In the genomic region with DNA sequence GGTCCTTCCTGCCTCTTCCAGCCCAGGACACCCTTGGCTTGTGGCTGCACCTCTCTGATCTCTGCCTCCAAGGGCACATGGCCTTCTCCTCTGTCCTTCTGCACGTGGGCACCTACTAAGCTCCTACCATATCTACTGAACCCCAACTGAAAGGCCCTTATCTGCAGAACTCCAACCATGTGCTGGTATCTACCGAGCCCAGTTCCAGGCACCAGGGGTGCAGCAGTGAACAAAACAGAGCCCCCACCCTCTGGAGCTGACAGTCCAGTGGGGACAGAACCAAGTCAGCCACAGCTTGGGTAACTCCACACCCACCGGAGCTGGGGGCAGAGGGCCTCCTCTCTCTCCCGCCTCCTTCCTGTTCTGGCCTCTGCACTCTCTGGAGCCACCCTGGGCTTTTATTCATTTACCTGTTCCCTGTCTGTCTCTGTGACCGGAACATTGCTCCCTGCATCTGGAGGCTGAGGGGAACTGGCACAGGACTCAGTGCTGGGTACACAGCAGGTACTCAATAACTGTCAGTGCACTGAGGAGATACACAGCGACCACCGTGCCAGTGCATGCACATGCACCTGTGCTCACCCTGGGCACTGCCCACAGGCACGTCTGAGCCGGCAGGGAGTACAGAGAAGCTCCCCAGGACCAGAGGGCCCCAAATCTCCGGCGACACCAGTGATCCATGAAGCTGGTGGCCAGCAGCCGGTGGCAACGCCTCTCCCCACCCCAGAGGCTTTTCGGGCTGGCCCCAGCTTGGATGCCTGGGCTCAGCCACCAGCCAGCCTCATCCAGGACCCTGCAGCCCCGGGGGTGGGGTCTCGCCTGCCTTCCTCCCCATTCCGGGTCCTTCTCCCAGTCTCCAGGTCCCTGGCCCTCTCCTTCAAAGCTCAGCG, we compare ENCODE assay signal across 11 cellular contexts. TPM values are rescaled to one million over a fixed set of nuclear protein-coding genes. Genes with fewer than 3 reads are reported as not detected.
A peak's percentile ranks its signal among the peaks of the same experiment; 100 is the strongest.
DNase-seq lines count a peak whose midpoint lies in the region; ATAC-seq and TF ChIP-seq lines count a peak whose summit lies in the region.
"Had no signal": no experiment of that assay in that cellular context is flagged by ENCODE, and none has a peak within 500 bp of the region (broad histone marks: within the 10 kb centered on the region; RNA-seq: fewer than 3 reads in every experiment).

No MANE protein-coding gene starts in this region.

- H3K4me1 Mint-ChIP-seq in nephron progenitor cell: peaks cover 64% of the 10 kb centered on the region
- peaks cover 7% of the 10 kb centered on the region for H3K4me1 Mint-ChIP-seq in activated CD4-positive, alpha-beta T cell treated with anti-CD3 and anti-CD28 coated beads for 36 hours

- no peaks in the 10 kb centered on the region for H3K9me3 ChIP-seq in colonic mucosa
- H3K9me3 ChIP-seq: body of pancreas had no signal

- no peak for ATAC-seq in activated CD4-positive, alpha-beta T cell treated with anti-CD3 and anti-CD28 coated beads for 36 hours
- ATAC-seq: body of pancreas; stimulated activated naive B cell treated with anti-CD40 and anti-IgM and Interleukin-4, amounts not matched to agents 10 μg/mL and 1 μg/mL and 100 μg/mL, for 72 hours had no signal

- H3K27me3 Mint-ChIP-seq in nephron progenitor cell (ENCODE audit: low read depth, poor library complexity): peaks cover 3% of the 10 kb centered on the region
- no peaks in the 10 kb centered on the region for H3K27me3 Mint-ChIP-seq in activated CD4-positive, alpha-beta T cell treated with anti-CD3 and anti-CD28 coated beads for 36 hours

- H3K4me1 ChIP-seq in colonic mucosa: peaks cover 20% of the 10 kb centered on the region

- intact Hi-C loops in colonic mucosa (cut with DNase I): no loop called here
- intact Hi-C loops in activated CD4-positive, alpha-beta T cell treated with anti-CD3 and anti-CD28 coated beads for 36 hours (cut with DNase I, micrococcal nuclease): loop anchor here in 1 of 2 experiments (5.0 kb wide), 3 partner anchors 300 to 580 kb away; a partner anchor contains a TSS

- POLR2A ChIA-PET in activated CD4-positive, alpha-beta T cell treated with anti-CD3 and anti-CD28 coated beads for 36 hours (lab: Charles Lee): no interaction called here

- no peak for TF ChIP-seq CTCF in AG10803 (conservative IDR thresholded peaks at IDR 0.05; ENCODE audit: low read length)
- no peak for TF ChIP-seq CTCF in LNCaP clone FGC (IDR thresholded peaks at IDR 0.05; ENCODE audit: control insufficient read depth, extremely low read depth, insufficient read depth)
- TF ChIP-seq CTCF in colonic mucosa (IDR thresholded peaks at IDR 0.05): no peak
- no peak for TF ChIP-seq CTCF in nephron progenitor cell (IDR thresholded peaks at IDR 0.05)
- TF ChIP-seq CTCF in GM10266 (IDR thresholded peaks at IDR 0.05; ENCODE audit: control insufficient read depth, insufficient read depth, low read depth, missing control alignments): no peak

- no peaks in the 10 kb centered on the region for H3K36me3 Mint-ChIP-seq in nephron progenitor cell (ENCODE audit: low read depth)
- no peaks in the 10 kb centered on the region for H3K36me3 Mint-ChIP-seq in activated CD4-positive, alpha-beta T cell treated with anti-CD3 and anti-CD28 coated beads for 36 hours (ENCODE audit: low read depth)
- H3K36me3 Mint-ChIP-seq: stimulated activated naive B cell treated with anti-CD40 and anti-IgM and Interleukin-4, amounts not matched to agents 10 μg/mL and 1 μg/mL and 100 μg/mL, for 72 hours had no signal

- H3K9ac ChIP-seq in colonic mucosa (ENCODE audit: low read depth in 2 of 2, low read length in 2 of 2): peak overlapping the region; percentile 54 to 91

- CTCF ChIA-PET in activated CD4-positive, alpha-beta T cell treated with anti-CD3 and anti-CD28 coated beads for 36 hours (lab: Charles Lee): interaction anchor here (1.0 kb wide), 1 partner anchor 17 kb away, joined by 3 read pairs; no protein-coding TSS in a partner anchor

- no peaks in the 10 kb centered on the region for H3K27me3 ChIP-seq in colonic mucosa
- H3K27me3 ChIP-seq: body of pancreas had no signal

- H3K4me3 Mint-ChIP-seq in nephron progenitor cell: peak overlapping the region; percentile 76
- H3K4me3 Mint-ChIP-seq in activated CD4-positive, alpha-beta T cell treated with anti-CD3 and anti-CD28 coated beads for 36 hours: no peak overlapping the region

- peak overlapping the region; percentile 69 for H3K27ac Mint-ChIP-seq in nephron progenitor cell
- H3K27ac Mint-ChIP-seq in activated CD4-positive, alpha-beta T cell treated with anti-CD3 and anti-CD28 coated beads for 36 hours: no peak overlapping the region
- H3K27ac Mint-ChIP-seq: stimulated activated naive B cell treated with anti-CD40 and anti-IgM and Interleukin-4, amounts not matched to agents 10 μg/mL and 1 μg/mL and 100 μg/mL, for 72 hours had no signal

- H3K4me3 ChIP-seq in AG10803 (ENCODE audit: low read length): peak overlapping the region; percentile 92
- peak overlapping the region; percentile 79; the same call in 1 of the 2 replicates for H3K4me3 ChIP-seq in LNCaP clone FGC (ENCODE audit: low read depth, low read length)
- peak overlapping the region; percentile 60 for H3K4me3 ChIP-seq in colonic mucosa
- H3K4me3 ChIP-seq: body of pancreas had no signal

- DNase-seq in AG10803 (ENCODE audit: low read depth) (no peak), LNCaP clone FGC (ENCODE audit: low read depth) (no peak), colonic mucosa (peak; percentile 46), nephron progenitor cell (no peak), GM10266 (ENCODE audit: extremely low spot score) (no peak), DMS53 treated with DMSO at 0.1 percent for 48 hours (lab: John Stamatoyannopoulos, UW; ENCODE audit: unreplicated experiment) (no peak)
- DNase-seq in activated CD4-positive, alpha-beta T cell treated with anti-CD3 and anti-CD28 coated beads for 36 hours: no peak
- DNase-seq in activated naive CD4-positive, alpha-beta T cell treated with anti-CD3 and anti-CD28 coated beads, Interleukin-2, amount 50 U/mL, for 16 hours: no peak
- DNase-seq: activated CD4-positive, alpha-beta T cell treated with anti-CD3 and anti-CD28 coated beads, Interleukin-2, amount 50 U/mL, for 1 hour; stimulated activated naive B cell treated with anti-CD40 and anti-IgM and Interleukin-4, amounts not matched to agents 10 μg/mL and 1 μg/mL and 100 μg/mL, for 72 hours had no signal

- peak overlapping the region; percentile 78 for H3K27ac ChIP-seq in colonic mucosa

- no peaks in the 10 kb centered on the region for H3K9me3 Mint-ChIP-seq in nephron progenitor cell
- no peaks in the 10 kb centered on the region for H3K9me3 Mint-ChIP-seq in activated CD4-positive, alpha-beta T cell treated with anti-CD3 and anti-CD28 coated beads for 36 hours (ENCODE audit: low read depth)
- H3K9me3 Mint-ChIP-seq: stimulated activated naive B cell treated with anti-CD40 and anti-IgM and Interleukin-4, amounts not matched to agents 10 μg/mL and 1 μg/mL and 100 μg/mL, for 72 hours had no signal

- no peaks in the 10 kb centered on the region for H3K36me3 ChIP-seq in colonic mucosa

RNA-seq across cellular contexts. Expression of a gene that starts 2.0 kb away (rescaled TPM):
- total RNA-seq in colonic mucosa: 100 to 1,000 TPM in 1 of 2 donors, 10 to 100 TPM in 1; 62.8 to 117 TPM
- 1 to 10 TPM; 1.9 to 2.7 TPM for total RNA-seq in activated CD4-positive, alpha-beta T cell treated with anti-CD3 and anti-CD28 coated beads for 36 hours

RNA-seq across cellular contexts. Expression of a gene that starts 46.9 kb away (rescaled TPM):
- 100 to 1,000 TPM in 1 of 2 donors, 10 to 100 TPM in 1; 61.0 to 141 TPM for total RNA-seq in colonic mucosa
- total RNA-seq in activated CD4-positive, alpha-beta T cell treated with anti-CD3 and anti-CD28 coated beads for 36 hours: 10 to 100 TPM; 78.1 to 81.7 TPM

Comparison
In these comparisons a context has a peak if more than half of its experiments do, and no peak if none do; other contexts are left out.
1. RNA of a gene that starts 2.0 kb away (total RNA-seq): 62.8 to 117 TPM in colonic mucosa; 1.9 to 2.7 TPM in activated CD4-positive, alpha-beta T cell treated with anti-CD3 and anti-CD28 coated beads for 36 hours; every median in the first group is over 10 times any median in the second.
2. Peak in every context shown above with its lines, with median percentiles within 50 percentile points of each other: H3K4me3 ChIP-seq.